In the genomic region with DNA sequence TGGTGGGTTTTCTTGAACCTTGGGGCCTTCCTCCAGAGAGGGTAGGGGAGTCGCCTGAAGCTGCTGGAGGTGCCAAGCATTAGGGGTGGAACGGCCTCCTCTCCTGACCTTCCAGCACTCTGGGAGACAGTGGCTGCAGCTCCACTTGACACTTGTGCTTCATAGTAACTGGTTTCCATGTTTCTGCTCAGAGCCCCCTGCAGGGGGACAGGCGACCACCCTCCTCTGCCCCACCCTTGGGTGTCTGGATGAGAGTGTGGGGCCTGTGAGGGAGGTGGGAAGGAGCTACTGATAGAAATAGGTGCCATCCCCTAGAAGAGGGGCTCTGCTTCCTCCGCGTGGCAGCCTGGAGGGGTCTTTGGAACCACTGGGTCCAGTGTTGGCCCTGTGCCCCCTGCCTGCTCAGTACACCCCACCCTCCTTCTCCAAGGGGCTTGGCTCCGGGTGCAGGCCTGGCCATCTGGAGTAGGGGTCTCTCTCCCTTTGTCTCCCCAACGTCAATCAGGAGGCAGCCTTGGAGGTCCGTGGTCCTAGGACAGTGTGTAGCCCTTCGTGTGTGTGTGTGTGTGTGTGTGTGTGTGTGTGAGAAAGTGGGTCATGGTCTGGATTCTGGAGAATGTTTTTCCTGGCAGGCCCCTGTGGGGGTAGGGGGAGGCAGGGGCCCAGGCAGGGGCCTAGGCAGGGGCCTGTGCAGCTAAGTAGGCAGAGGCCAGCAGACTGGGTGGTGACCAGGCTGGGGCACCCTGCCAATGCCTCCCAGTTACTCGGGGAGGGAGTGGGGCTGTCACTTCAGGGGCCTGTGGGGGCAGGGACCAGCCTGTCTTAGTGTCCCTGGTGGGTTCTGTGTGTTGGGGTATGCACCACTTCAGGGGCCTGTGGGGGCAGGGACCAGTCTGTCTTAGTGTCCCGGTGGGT, we compare ENCODE assay signal across 1 cellular context.
TF ChIP-seq lines count a peak whose summit lies in the region.

No MANE protein-coding gene starts in this region.

TF ChIP-seq in HCT116, 20 proteins besides CTCF, POLR2A, EP300 and RAD21 (continued from another document):
- TF ChIP-seq, protein P1, sequence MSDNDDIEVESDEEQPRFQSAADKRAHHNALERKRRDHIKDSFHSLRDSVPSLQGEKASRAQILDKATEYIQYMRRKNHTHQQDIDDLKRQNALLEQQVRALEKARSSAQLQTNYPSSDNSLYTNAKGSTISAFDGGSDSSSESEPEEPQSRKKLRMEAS (IDR thresholded peaks at IDR 0.05), result no peak
- TF ChIP-seq, protein P2, sequence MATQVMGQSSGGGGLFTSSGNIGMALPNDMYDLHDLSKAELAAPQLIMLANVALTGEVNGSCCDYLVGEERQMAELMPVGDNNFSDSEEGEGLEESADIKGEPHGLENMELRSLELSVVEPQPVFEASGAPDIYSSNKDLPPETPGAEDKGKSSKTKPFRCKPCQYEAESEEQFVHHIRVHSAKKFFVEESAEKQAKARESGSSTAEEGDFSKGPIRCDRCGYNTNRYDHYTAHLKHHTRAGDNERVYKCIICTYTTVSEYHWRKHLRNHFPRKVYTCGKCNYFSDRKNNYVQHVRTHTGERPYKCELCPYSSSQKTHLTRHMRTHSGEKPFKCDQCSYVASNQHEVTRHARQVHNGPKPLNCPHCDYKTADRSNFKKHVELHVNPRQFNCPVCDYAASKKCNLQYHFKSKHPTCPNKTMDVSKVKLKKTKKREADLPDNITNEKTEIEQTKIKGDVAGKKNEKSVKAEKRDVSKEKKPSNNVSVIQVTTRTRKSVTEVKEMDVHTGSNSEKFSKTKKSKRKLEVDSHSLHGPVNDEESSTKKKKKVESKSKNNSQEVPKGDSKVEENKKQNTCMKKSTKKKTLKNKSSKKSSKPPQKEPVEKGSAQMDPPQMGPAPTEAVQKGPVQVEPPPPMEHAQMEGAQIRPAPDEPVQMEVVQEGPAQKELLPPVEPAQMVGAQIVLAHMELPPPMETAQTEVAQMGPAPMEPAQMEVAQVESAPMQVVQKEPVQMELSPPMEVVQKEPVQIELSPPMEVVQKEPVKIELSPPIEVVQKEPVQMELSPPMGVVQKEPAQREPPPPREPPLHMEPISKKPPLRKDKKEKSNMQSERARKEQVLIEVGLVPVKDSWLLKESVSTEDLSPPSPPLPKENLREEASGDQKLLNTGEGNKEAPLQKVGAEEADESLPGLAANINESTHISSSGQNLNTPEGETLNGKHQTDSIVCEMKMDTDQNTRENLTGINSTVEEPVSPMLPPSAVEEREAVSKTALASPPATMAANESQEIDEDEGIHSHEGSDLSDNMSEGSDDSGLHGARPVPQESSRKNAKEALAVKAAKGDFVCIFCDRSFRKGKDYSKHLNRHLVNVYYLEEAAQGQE (IDR thresholded peaks at IDR 0.05; ENCODE audit: low read depth), result no peak
- TF ChIP-seq TCF7L2 (IDR thresholded peaks at IDR 0.05; ENCODE audit: borderline replicate concordance, extremely low read depth, insufficient read depth, insufficient read length), result no peak
